11 cellular contexts compared by ENCODE assay signal in the genomic region with DNA sequence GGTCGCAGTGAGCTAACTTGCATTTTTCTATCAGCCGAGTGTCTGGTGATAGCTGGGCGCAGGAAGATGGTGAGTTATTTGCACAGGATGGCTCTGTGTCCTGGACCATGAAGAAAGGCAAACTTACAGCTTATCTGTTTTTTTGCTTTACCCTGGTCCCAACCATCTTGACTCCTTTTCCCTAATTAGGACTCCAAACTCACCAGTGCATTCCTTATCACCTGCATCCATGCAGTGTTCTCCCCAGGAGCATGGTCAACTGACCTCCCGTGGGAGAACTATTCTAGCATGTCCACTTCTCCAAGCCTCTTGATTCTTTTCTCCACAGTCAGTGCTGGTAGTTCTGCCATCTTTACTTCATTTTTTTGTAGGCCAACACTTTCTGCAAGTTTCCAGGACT.
"Had no signal": no experiment of that assay in that cellular context is flagged by ENCODE, and none has a peak within 500 bp of the region (broad histone marks: within the 10 kb centered on the region; RNA-seq: fewer than 3 reads in every experiment).

No MANE protein-coding gene starts in this region.

- H3K9me3 ChIP-seq: HAP-1 had no signal

- H2AFZ ChIP-seq: GM23248 had no signal

- ATAC-seq: GM23338, HCT116 had no signal

- H3K9ac ChIP-seq: GM23248 had no signal

- H3K36me3 ChIP-seq: HAP-1 had no signal

- FAIRE-seq: H1, H54 had no signal

- H3K4me3 ChIP-seq: GM23248, GM23338, HAP-1 had no signal

- H3K4me2 ChIP-seq: GM23338 had no signal

- DNase-seq: GM23248, GOT3, H7, H9, HCEC 1CT, HFFc6 had no signal

- H3K27ac ChIP-seq: GM23248 had no signal

- H3K4me1 ChIP-seq: HAP-1 had no signal
